1 cellular context compared by ENCODE assay signal in the genomic region with DNA sequence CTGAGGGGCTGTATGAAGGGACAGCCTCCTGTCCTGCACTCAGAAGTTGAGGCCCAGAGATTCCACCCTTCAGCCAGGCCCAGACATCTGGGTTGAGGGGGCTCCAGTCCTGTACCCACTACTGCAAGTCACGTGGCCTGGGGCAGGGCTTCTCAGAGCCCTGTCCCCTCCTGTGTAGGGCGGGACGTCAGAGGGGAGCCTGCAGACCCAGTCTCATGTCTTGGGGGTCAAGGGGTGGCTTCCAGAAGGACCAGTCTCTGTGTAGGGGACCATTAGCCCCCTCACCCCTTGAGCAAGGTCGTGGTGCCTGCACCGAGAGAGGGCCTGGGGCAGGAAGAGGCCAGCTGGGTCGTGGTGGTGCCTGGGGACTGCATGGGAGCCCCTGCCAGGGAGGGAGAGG.
TF ChIP-seq lines count a peak whose summit lies in the region.

No MANE protein-coding gene starts in this region.

TF ChIP-seq in endothelial cell of umbilical vein, 7 proteins besides CTCF, POLR2A, EP300 and RAD21:
- TF ChIP-seq FOS (IDR thresholded peaks at IDR 0.05; ENCODE audit: borderline replicate concordance, insufficient read depth, low read length) (no peak), GATA2 (IDR thresholded peaks at IDR 0.05; ENCODE audit: insufficient read depth, insufficient read length, low read depth, low read length) (no peak), MAX (IDR thresholded peaks at IDR 0.05; ENCODE audit: insufficient read depth, insufficient read length) (no peak), EZH2 (IDR thresholded peaks at IDR 0.05; ENCODE audit: borderline replicate concordance, low read depth, low read length, severe bottlenecking) (no peak), MYC (IDR thresholded peaks at IDR 0.05; ENCODE audit: low read depth, low read length) (no peak), JUN (IDR thresholded peaks at IDR 0.05; ENCODE audit: borderline replicate concordance, insufficient read depth, insufficient read length, low read depth) (no peak), POLR2AphosphoS5 (IDR thresholded peaks at IDR 0.05; ENCODE audit: insufficient read depth, low read depth, low read length) (no peak)
